Comparison of ENCODE assay signal across 9 cellular contexts in genomic region chr19:2977686-2978466, GRCh38. TPM values are rescaled to one million over a fixed set of nuclear protein-coding genes. Genes with fewer than 3 reads are reported as not detected.
DNase-seq lines count a peak whose midpoint lies in the region; ATAC-seq and TF ChIP-seq lines count a peak whose summit lies in the region.
"Had no signal": no experiment of that assay in that cellular context is flagged by ENCODE, and none has a peak within 500 bp of the region (broad histone marks: within the 10 kb centered on the region; RNA-seq: fewer than 3 reads in every experiment).

No MANE protein-coding gene starts in this region.

- TF ChIP-seq CTCF in left ventricle myocardium inferior (IDR thresholded peaks at IDR 0.05; ENCODE audit: borderline replicate concordance): no peak
- no peak for TF ChIP-seq CTCF in activated CD8-positive, alpha-beta T cell treated with anti-CD3 and anti-CD28 coated beads for 36 hours (IDR thresholded peaks at IDR 0.05)
- no peak for TF ChIP-seq CTCF in right lobe of liver (IDR thresholded peaks at IDR 0.05)

- peaks cover 18% of the 10 kb centered on the region for H3K4me1 Mint-ChIP-seq in activated CD8-positive, alpha-beta T cell treated with anti-CD3 and anti-CD28 coated beads for 36 hours (ENCODE audit: low read depth)

- H3K4me3 ChIP-seq in left ventricle myocardium inferior: peak overlapping the region; percentile 74
- peak overlapping the region; percentile 31 to 41 (median 39) for H3K4me3 ChIP-seq in right lobe of liver

- H3K4me1 ChIP-seq in left ventricle myocardium inferior (peaks cover 63% of the 10 kb centered on the region), right lobe of liver (peaks cover 0 to 35% (median 12%) of the 10 kb centered on the region in 4 donors)

- POLR2A ChIA-PET in activated CD8-positive, alpha-beta T cell treated with anti-CD3 and anti-CD28 coated beads for 36 hours (lab: Charles Lee): interaction anchor here (0.7 to 1.3 kb wide), 2 partner anchors 58 to 370 kb away, joined by 3 read pairs; no protein-coding TSS in a partner anchor

- no peaks in the 10 kb centered on the region for H3K9me3 Mint-ChIP-seq in activated CD8-positive, alpha-beta T cell treated with anti-CD3 and anti-CD28 coated beads for 36 hours

- no peaks in the 10 kb centered on the region for H3K36me3 Mint-ChIP-seq in activated CD8-positive, alpha-beta T cell treated with anti-CD3 and anti-CD28 coated beads for 36 hours (ENCODE audit: low read depth)

- no peak for TF ChIP-seq POLR2A in right lobe of liver (IDR thresholded peaks at IDR 0.05)

- H3K27ac ChIP-seq in left ventricle myocardium inferior (replicated peaks): peak overlapping the region; percentile 78
- peak overlapping the region in 2 of 3 donors; percentile 16 to 37 for H3K27ac ChIP-seq in right lobe of liver

- peaks cover 5% of the 10 kb centered on the region for H3K27me3 Mint-ChIP-seq in activated CD8-positive, alpha-beta T cell treated with anti-CD3 and anti-CD28 coated beads for 36 hours

- H3K9me3 ChIP-seq in left ventricle myocardium inferior (replicated peaks): no peaks in the 10 kb centered on the region
- no peaks in the 10 kb centered on the region for H3K9me3 ChIP-seq in right lobe of liver

- ATAC-seq in left ventricle myocardium superior (no peak), right lobe of liver (peak in 3 of 4 donors; percentile 0 to 2 (median 1)), GM19397 (IDR thresholded peaks at IDR 0.05; ENCODE audit: unreplicated experiment) (no peak)
- ATAC-seq in activated CD8-positive, alpha-beta T cell treated with anti-CD3 and anti-CD28 coated beads for 36 hours: no peak

- peak overlapping the region; percentile 82 for H3K4me3 Mint-ChIP-seq in activated CD8-positive, alpha-beta T cell treated with anti-CD3 and anti-CD28 coated beads for 36 hours

- H3K36me3 ChIP-seq in left ventricle myocardium inferior: no peaks in the 10 kb centered on the region
- no peaks in the 10 kb centered on the region for H3K36me3 ChIP-seq in right lobe of liver

- no peaks in the 10 kb centered on the region for H3K27me3 ChIP-seq in left ventricle myocardium inferior (ENCODE audit: low read depth)
- no peaks in the 10 kb centered on the region for H3K27me3 ChIP-seq in right lobe of liver

- peak overlapping the region; percentile 31 for H3K27ac Mint-ChIP-seq in activated CD8-positive, alpha-beta T cell treated with anti-CD3 and anti-CD28 coated beads for 36 hours

- WGBS in right lobe of liver (ENCODE audit: insufficient coverage, low coverage, low lambda C conversion rate, missing lambda C conversion rate): 54% methylated on average over 10 of the region's 19 CpGs

- CTCF ChIA-PET in activated CD8-positive, alpha-beta T cell treated with anti-CD3 and anti-CD28 coated beads for 36 hours (lab: Charles Lee): interaction anchor here (0.6 to 5.2 kb wide), 5 partner anchors 15 to 168 kb away, joined by 3 to 22 read pairs (median 3); no protein-coding TSS in a partner anchor

- DNase-seq in left ventricle myocardium inferior (no peak), left ventricle myocardium superior (no peak), right lobe of liver (no peak), SKM-1 treated with dmso at 0.1 percent for 144 hours (lab: John Stamatoyannopoulos, UW; ENCODE audit: unreplicated experiment) (no peak), DMS153 treated with DMSO at 0.1 percent for 48 hours (lab: John Stamatoyannopoulos, UW; ENCODE audit: unreplicated experiment) (no peak), midbrain (lab: John Stamatoyannopoulos, UW) (no peak)
- DNase-seq in activated CD8-positive, alpha-beta T cell treated with anti-CD3 and anti-CD28 coated beads for 36 hours: no peak

- intact Hi-C loops in left ventricle myocardium inferior (cut with micrococcal nuclease) (no loop called here), left ventricle myocardium superior (cut with micrococcal nuclease) (no loop called here), right lobe of liver (cut with DNase I) (loop anchor here in 1 of 2 donors (10.0 kb wide), 1 partner anchor 57 kb away; no protein-coding TSS in a partner anchor)
- intact Hi-C loops in activated CD8-positive, alpha-beta T cell treated with anti-CD3 and anti-CD28 coated beads for 36 hours (cut with micrococcal nuclease): no loop called here

RNA-seq across cellular contexts. Expression of gene TLE6, which starts 0.5 kb away (rescaled TPM):
- total RNA-seq in left ventricle myocardium inferior: 1.3 TPM
- total RNA-seq in left ventricle myocardium superior: 0.30 TPM
- total RNA-seq in activated CD8-positive, alpha-beta T cell treated with anti-CD3 and anti-CD28 coated beads for 36 hours: 1 to 10 TPM; 3.5 to 5.1 TPM
- 1 to 10 TPM; 2.3 to 8.9 (median 4.6) TPM for total RNA-seq in right lobe of liver

RNA-seq across cellular contexts. Expression of gene ZNF77, which starts 33.1 kb away (rescaled TPM):
- total RNA-seq in left ventricle myocardium inferior (1.6 TPM), left ventricle myocardium superior (2.2 TPM), right lobe of liver (1 to 10 TPM; 1.1 to 1.5 (median 1.3) TPM)
- total RNA-seq in activated CD8-positive, alpha-beta T cell treated with anti-CD3 and anti-CD28 coated beads for 36 hours: 1 to 10 TPM; 2.6 to 2.8 TPM

RNA-seq across cellular contexts. Expression of gene TLE2, which starts 51.2 kb away (rescaled TPM):
- 53.2 TPM for total RNA-seq in left ventricle myocardium inferior
- total RNA-seq in left ventricle myocardium superior: 66.5 TPM
- 1 to 10 TPM; 2.8 to 3.0 TPM for total RNA-seq in activated CD8-positive, alpha-beta T cell treated with anti-CD3 and anti-CD28 coated beads for 36 hours
- 10 to 100 TPM in 2 of 6 experiments, 1 to 10 TPM in 4; 6.1 to 20.6 (median 9.3) TPM for total RNA-seq in right lobe of liver
- total RNA-seq: M059J had no signal

Comparison
In these comparisons a context has a peak if more than half of its experiments do, and no peak if none do; other contexts are left out.
1. ATAC-seq: peak in right lobe of liver (3 of 4); none in left ventricle myocardium superior (single experiment), activated CD8-positive, alpha-beta T cell treated with anti-CD3 and anti-CD28 coated beads for 36 hours (single experiment) and GM19397 (single experiment).